In the genomic region with DNA sequence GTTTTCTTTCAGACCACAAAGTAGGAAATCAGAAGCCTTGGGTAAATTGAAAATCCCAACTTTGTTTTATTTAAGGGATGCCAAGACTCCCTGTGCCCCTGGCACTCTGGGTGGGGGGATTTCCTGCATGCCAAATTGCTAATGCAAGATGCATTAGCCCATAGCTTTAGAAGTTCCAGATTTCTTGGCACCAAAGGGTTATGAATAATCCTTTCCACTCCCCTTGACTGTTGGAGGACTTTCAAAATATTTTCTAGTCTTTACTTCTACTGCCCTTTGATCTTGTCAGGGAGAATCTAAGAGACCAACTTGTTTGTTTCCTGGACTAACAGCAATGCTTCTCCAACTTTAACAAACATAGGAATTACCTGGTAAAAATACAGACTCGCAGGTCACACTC, we compare ENCODE assay signal across 1 cellular context.
A peak's percentile ranks its signal among the peaks of the same experiment; 100 is the strongest.
TF ChIP-seq lines count a peak whose summit lies in the region.

No MANE protein-coding gene starts in this region.

TF ChIP-seq in liver, 16 proteins besides CTCF, POLR2A, EP300 and RAD21 (continued from another document):
- TF ChIP-seq, protein P1, sequence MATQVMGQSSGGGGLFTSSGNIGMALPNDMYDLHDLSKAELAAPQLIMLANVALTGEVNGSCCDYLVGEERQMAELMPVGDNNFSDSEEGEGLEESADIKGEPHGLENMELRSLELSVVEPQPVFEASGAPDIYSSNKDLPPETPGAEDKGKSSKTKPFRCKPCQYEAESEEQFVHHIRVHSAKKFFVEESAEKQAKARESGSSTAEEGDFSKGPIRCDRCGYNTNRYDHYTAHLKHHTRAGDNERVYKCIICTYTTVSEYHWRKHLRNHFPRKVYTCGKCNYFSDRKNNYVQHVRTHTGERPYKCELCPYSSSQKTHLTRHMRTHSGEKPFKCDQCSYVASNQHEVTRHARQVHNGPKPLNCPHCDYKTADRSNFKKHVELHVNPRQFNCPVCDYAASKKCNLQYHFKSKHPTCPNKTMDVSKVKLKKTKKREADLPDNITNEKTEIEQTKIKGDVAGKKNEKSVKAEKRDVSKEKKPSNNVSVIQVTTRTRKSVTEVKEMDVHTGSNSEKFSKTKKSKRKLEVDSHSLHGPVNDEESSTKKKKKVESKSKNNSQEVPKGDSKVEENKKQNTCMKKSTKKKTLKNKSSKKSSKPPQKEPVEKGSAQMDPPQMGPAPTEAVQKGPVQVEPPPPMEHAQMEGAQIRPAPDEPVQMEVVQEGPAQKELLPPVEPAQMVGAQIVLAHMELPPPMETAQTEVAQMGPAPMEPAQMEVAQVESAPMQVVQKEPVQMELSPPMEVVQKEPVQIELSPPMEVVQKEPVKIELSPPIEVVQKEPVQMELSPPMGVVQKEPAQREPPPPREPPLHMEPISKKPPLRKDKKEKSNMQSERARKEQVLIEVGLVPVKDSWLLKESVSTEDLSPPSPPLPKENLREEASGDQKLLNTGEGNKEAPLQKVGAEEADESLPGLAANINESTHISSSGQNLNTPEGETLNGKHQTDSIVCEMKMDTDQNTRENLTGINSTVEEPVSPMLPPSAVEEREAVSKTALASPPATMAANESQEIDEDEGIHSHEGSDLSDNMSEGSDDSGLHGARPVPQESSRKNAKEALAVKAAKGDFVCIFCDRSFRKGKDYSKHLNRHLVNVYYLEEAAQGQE (IDR thresholded peaks at IDR 0.05) = peak; percentile 41
- TF ChIP-seq SP1 (IDR thresholded peaks at IDR 0.05) (no peak), RXRA (IDR thresholded peaks at IDR 0.05) (peak in 1 of 2 donors; percentile 70), NR2F2 (IDR thresholded peaks at IDR 0.05) (no peak), JUND (IDR thresholded peaks at IDR 0.05) (peak; percentile 38 to 99), EGR1 (IDR thresholded peaks at IDR 0.05; ENCODE audit: low read depth in 2 of 2) (peak in 1 of 2 donors; percentile 94)
- TF ChIP-seq, protein P2, sequence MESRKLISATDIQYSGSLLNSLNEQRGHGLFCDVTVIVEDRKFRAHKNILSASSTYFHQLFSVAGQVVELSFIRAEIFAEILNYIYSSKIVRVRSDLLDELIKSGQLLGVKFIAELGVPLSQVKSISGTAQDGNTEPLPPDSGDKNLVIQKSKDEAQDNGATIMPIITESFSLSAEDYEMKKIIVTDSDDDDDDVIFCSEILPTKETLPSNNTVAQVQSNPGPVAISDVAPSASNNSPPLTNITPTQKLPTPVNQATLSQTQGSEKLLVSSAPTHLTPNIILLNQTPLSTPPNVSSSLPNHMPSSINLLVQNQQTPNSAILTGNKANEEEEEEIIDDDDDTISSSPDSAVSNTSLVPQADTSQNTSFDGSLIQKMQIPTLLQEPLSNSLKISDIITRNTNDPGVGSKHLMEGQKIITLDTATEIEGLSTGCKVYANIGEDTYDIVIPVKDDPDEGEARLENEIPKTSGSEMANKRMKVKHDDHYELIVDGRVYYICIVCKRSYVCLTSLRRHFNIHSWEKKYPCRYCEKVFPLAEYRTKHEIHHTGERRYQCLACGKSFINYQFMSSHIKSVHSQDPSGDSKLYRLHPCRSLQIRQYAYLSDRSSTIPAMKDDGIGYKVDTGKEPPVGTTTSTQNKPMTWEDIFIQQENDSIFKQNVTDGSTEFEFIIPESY (IDR thresholded peaks at IDR 0.05) = peak; percentile 53
TF ChIP-seq in liver: peak in this region for 7.
